7 cellular contexts compared by ENCODE assay signal in genomic region chr10:87416892-87417291, GRCh38. TPM values are rescaled to one million over a fixed set of nuclear protein-coding genes. Genes with fewer than 3 reads are reported as not detected.
A peak's percentile ranks its signal among the peaks of the same experiment; 100 is the strongest.
DNase-seq lines count a peak whose midpoint lies in the region; ATAC-seq, FAIRE-seq and TF ChIP-seq lines count a peak whose summit lies in the region.
"Not testable (repeated sequence)": the region's sequence is repeated elsewhere in the genome, so short reads cannot be mapped to it uniquely, and the experiment has no call there.

No MANE protein-coding gene starts in this region.

- not testable (repeated sequence) for H3K27me3 ChIP-seq in bronchial epithelial cell (ENCODE audit: control insufficient read depth, insufficient read depth, low read length); fibroblast of lung (ENCODE audit: control insufficient read depth, insufficient read depth, low read length)

- H4K20me1 ChIP-seq in fibroblast of lung (ENCODE audit: control insufficient read depth, extremely low read depth, insufficient read depth, low read length) = not testable (repeated sequence)

- H3K9ac ChIP-seq in fibroblast of lung (ENCODE audit: insufficient read depth, low read length) = not testable (repeated sequence)

- peak; percentile 62 for ATAC-seq in mucosa of descending colon

- DNase-seq in Caki2 (ENCODE audit: low read depth) (peak; percentile 35), NCI-H460 (ENCODE audit: extremely low read depth, low read depth) (peak; percentile 75), SW480 (ENCODE audit: low spot score) (peak; percentile 6), bronchial epithelial cell (ENCODE audit: low read depth) (peak; percentile 79), fibroblast of lung (ENCODE audit: low read depth in 2 of 2) (peak; percentile 0 to 15), mucosa of descending colon (peak in 1 of 3 donors; percentile 2)
- not testable (repeated sequence) for DNase-seq in H54 (ENCODE audit: insufficient read length, low spot score)

- not testable (repeated sequence) for H3K4me2 ChIP-seq in fibroblast of lung (ENCODE audit: extremely low read depth, insufficient read depth, low read length)

- not testable (repeated sequence) for H3K9me3 ChIP-seq in fibroblast of lung (ENCODE audit: control insufficient read depth, insufficient read depth, low read depth, low read length); mucosa of descending colon

- not testable (repeated sequence) for TF ChIP-seq POLR2A in H54 (IDR thresholded peaks at IDR 0.05; ENCODE audit: low read depth, low read length)

- H3K27ac ChIP-seq in fibroblast of lung (ENCODE audit: insufficient read depth, low read length) = not testable (repeated sequence)

- H3K4me3 ChIP-seq in bronchial epithelial cell (ENCODE audit: low read depth, low read length); fibroblast of lung (replicated peaks in 1 of 4; ENCODE audit: control extremely low read depth in 1 of 4, insufficient read depth in 1 of 4, low read depth in 3 of 4, low read length in 4 of 4); mucosa of descending colon: not testable (repeated sequence)

- H3K79me2 ChIP-seq in fibroblast of lung (ENCODE audit: control insufficient read depth, insufficient read depth, low read length) = not testable (repeated sequence)

- in situ Hi-C loops in Caki2 (cut with HindIII; ENCODE audit: low pct_unique_long_range_greater_than_20kb, low sequenced_read_pairs) = not testable (repeated sequence)

- intact Hi-C loops in mucosa of descending colon (cut with DNase I, micrococcal nuclease) = not testable (repeated sequence)

- not testable (repeated sequence) for TF ChIP-seq CTCF in bronchial epithelial cell (IDR thresholded peaks at IDR 0.05; ENCODE audit: insufficient read depth, low read length, severe bottlenecking); fibroblast of lung (conservative IDR thresholded peaks at IDR 0.05 in 1 of 2, IDR thresholded peaks at IDR 0.05 in 1 of 2; ENCODE audit: low read depth in 1 of 2, low read length in 2 of 2); mucosa of descending colon (IDR thresholded peaks at IDR 0.05)

- not testable (repeated sequence) for H2AFZ ChIP-seq in fibroblast of lung (ENCODE audit: low read length)

- H3K36me3 ChIP-seq in bronchial epithelial cell (ENCODE audit: control insufficient read depth, insufficient read depth, low read length); fibroblast of lung (ENCODE audit: control insufficient read depth, insufficient read depth, low read length); mucosa of descending colon (ENCODE audit: low read depth): not testable (repeated sequence)

- not testable (repeated sequence) for H3K4me1 ChIP-seq in fibroblast of lung (ENCODE audit: control insufficient read depth, extremely low read depth, insufficient read depth, low read length); mucosa of descending colon (ENCODE audit: low read depth)

- peak; percentile 30 for FAIRE-seq in H54 (lab: Jason Lieb, UNC)
- FAIRE-seq in bronchial epithelial cell (lab: Jason Lieb, UNC) = not testable (repeated sequence)

RNA-seq across cellular contexts. Expression of gene NUTM2D, which starts 59.3 kb away (rescaled TPM):
- 2.1 and 3.2 TPM in 2 replicates for total RNA-seq in Caki2 (2014; rRNA removed; shearing (Covaris generic); ENCODE audit: low replicate concordance)
- 0.67 and 0.75 TPM in 2 replicates for total RNA-seq in NCI-H460 (2014; rRNA removed; shearing (Covaris generic))
- 0.78 and 4.3 TPM in 2 replicates for polyA plus RNA-seq in NCI-H460 (2014; cell fraction: nucleus; rRNA removed)
- total RNA-seq in bronchial epithelial cell (2.4 and 6.1 TPM in 2 replicates), fibroblast of lung (1.0 and 1.3 TPM in 2 replicates), mucosa of descending colon (1 to 10 TPM; 7.0 to 7.2 (median 7.1) TPM)
- 1.1 TPM in 2 replicates for polyA plus RNA-seq in fibroblast of lung
- polyA plus RNA-seq in fibroblast of lung (2012) = 1.6 and 2.0 TPM in 2 replicates
- polyA minus RNA-seq in fibroblast of lung (ENCODE audit: low replicate concordance) = 2.3 and 2.6 TPM in 2 replicates
